Comparison of ENCODE assay signal across 8 cellular contexts in the genomic region with DNA sequence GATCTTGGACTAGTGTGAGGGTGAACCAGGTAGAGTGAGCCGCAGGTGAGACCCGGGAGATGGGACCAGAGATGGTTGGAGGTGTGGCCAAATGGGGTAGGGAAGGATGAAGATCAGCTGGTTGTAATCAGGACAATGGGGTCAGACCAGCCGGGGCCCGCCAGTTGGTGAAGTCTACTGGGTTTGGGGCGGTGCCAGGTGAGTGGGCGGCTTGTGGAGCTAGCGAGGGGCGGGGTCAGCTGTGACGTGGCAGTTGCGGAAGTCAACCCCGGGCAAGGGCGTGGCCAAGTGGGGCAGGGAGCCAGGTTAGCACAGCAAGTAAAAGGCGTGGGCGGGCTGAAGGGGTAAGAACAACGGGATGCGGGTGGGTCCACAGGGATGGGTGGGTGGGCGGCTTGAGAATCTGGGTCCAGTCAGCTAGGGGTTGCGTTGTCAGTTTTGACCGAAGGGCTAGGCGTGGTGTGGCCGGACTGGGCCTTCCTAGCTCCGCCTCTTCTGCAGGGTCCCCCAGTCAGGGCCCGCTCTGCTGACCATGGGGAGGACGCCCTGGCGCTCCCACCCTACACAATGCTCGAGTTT. TPM values are rescaled to one million over a fixed set of nuclear protein-coding genes. Genes with fewer than 3 reads are reported as not detected.
DNase-seq lines count a peak whose midpoint lies in the region; ATAC-seq, FAIRE-seq and TF ChIP-seq lines count a peak whose summit lies in the region.

No MANE protein-coding gene starts in this region.

- POLR2A ChIA-PET in A549 (lab: Yijun Ruan, JAX): interaction anchor here (0.6 to 1.3 kb wide), 2 partner anchors 24 to 26 kb away, joined by 3 to 6 read pairs; partner anchors contain the start of gene ALKBH5

- peaks cover 4% of the 10 kb centered on the region; the same call in 1 of the 2 replicates for H4K20me1 ChIP-seq in Karpas-422 (ENCODE audit: insufficient read depth, low read depth, low read length)

- H3K9ac ChIP-seq in Karpas-422 (ENCODE audit: low read length): peak overlapping the region; percentile 72

- CTCF ChIA-PET in A549 (lab: Yijun Ruan, JAX): interaction anchor here (1.0 kb wide), 1 partner anchor 17 kb away, joined by 3 read pairs; no protein-coding TSS in a partner anchor

- ATAC-seq in A549: peak; percentile 31 to 66; a peak in 5 of 6 replicates
- peak; percentile 53 for ATAC-seq in GM19035 (IDR thresholded peaks at IDR 0.05; ENCODE audit: unreplicated experiment)

- H3K9me3 ChIP-seq in A549: no peaks in the 10 kb centered on the region
- no peaks in the 10 kb centered on the region for H3K9me3 ChIP-seq in Karpas-422 (ENCODE audit: low read length)

- DNase-seq in A549 (ENCODE audit: low read depth in 1 of 2, low spot score in 1 of 2) (peak; percentile 74 to 84), Karpas-422 (peak; percentile 97), cerebellum (ENCODE audit: low spot score) (peak; percentile 46), kidney glomerular epithelial cell (lab: John Stamatoyannopoulos, UW) (peak; percentile 63), D341Med (ENCODE audit: low spot score) (no peak)
- DNase-seq in activated CD4-positive, alpha-beta T cell treated with anti-CD3 and anti-CD28 coated beads for 1 hour: peak; percentile 91
- peak; percentile 92 to 97 for DNase-seq in stimulated activated CD4-positive, alpha-beta T cell treated with anti-CD3 and anti-CD28 coated beads, Interleukin-1b, Interleukin-23, amount 100 ng/mL, for 4 hours (ENCODE audit: low read depth in 2 of 2)

- no peak for TF ChIP-seq EP300 in A549 (IDR thresholded peaks at IDR 0.05)

- H3K4me2 ChIP-seq in A549: peak overlapping the region; percentile 36
- peak overlapping the region; percentile 95 for H3K4me2 ChIP-seq in Karpas-422 (ENCODE audit: low read depth, low read length, poor library complexity, severe bottlenecking)

- H3K27me3 ChIP-seq in Karpas-422 (ENCODE audit: low read length): no peaks in the 10 kb centered on the region

- no peaks in the 10 kb centered on the region for H3K36me3 ChIP-seq in Karpas-422 (ENCODE audit: insufficient read depth, low read length)

- TF ChIP-seq CTCF in A549 (IDR thresholded peaks at IDR 0.05): no peak

- FAIRE-seq in A549 (lab: Jason Lieb, UNC): no peak

- TF ChIP-seq RAD21 in A549 (conservative IDR thresholded peaks at IDR 0.05 in 1 of 2, IDR thresholded peaks at IDR 0.05 in 1 of 2): no peak

- no peaks in the 10 kb centered on the region for H3K79me2 ChIP-seq in Karpas-422 (ENCODE audit: low read length)

- H3K4me3 ChIP-seq in A549 (peak overlapping the region; percentile 39), Karpas-422 (ENCODE audit: low read length) (peak overlapping the region; percentile 86)

- 54% methylated on average over 24 of the region's 26 CpGs for WGBS in A549 (ENCODE audit: missing lambda C conversion rate)

- H3K27ac ChIP-seq in A549: peak overlapping the region; percentile 49 to 77; a peak in 4 of 6 replicates
- no peak overlapping the region for H3K27ac ChIP-seq in Karpas-422 (ENCODE audit: low read length)

- TF ChIP-seq POLR2A in A549 (IDR thresholded peaks at IDR 0.05; ENCODE audit: low read length): no peak

- H3K4me1 ChIP-seq in A549: peaks cover 13% of the 10 kb centered on the region; the same call in 2 of the 3 replicates
- peaks cover 8% of the 10 kb centered on the region for H3K4me1 ChIP-seq in Karpas-422 (ENCODE audit: low read length)

- peak overlapping the region; percentile 76; the same call in 1 of the 2 replicates for H2AFZ ChIP-seq in Karpas-422 (ENCODE audit: low read length)

- H3K9me2 ChIP-seq in Karpas-422 (replicated peaks; ENCODE audit: insufficient read depth, low read length): no peaks in the 10 kb centered on the region

TF ChIP-seq in A549, 52 proteins besides CTCF, POLR2A, EP300 and RAD21:
- TF ChIP-seq CHD4 (IDR thresholded peaks at IDR 0.05; ENCODE audit: borderline replicate concordance) (no peak), EHMT2 (IDR thresholded peaks at IDR 0.05; ENCODE audit: low read depth) (no peak), ZFP36 (IDR thresholded peaks at IDR 0.05; ENCODE audit: borderline replicate concordance, partially characterized antibody) (no peak), GATA3 (IDR thresholded peaks at IDR 0.05; ENCODE audit: borderline replicate concordance) (no peak), KDM1A (IDR thresholded peaks at IDR 0.05; ENCODE audit: low read depth) (no peak), SMC3 (IDR thresholded peaks at IDR 0.05) (no peak), ESRRA (IDR thresholded peaks at IDR 0.05; ENCODE audit: borderline replicate concordance, low read length) (no peak), HMGXB4 (CRISPR knock-in tag; IDR thresholded peaks at IDR 0.05; ENCODE audit: borderline replicate concordance) (no peak), MAZ (IDR thresholded peaks at IDR 0.05; ENCODE audit: borderline replicate concordance, low read depth, low read length) (no peak), MAFK (IDR thresholded peaks at IDR 0.05; ENCODE audit: partially characterized antibody) (no peak)
- TF ChIP-seq, protein P1, sequence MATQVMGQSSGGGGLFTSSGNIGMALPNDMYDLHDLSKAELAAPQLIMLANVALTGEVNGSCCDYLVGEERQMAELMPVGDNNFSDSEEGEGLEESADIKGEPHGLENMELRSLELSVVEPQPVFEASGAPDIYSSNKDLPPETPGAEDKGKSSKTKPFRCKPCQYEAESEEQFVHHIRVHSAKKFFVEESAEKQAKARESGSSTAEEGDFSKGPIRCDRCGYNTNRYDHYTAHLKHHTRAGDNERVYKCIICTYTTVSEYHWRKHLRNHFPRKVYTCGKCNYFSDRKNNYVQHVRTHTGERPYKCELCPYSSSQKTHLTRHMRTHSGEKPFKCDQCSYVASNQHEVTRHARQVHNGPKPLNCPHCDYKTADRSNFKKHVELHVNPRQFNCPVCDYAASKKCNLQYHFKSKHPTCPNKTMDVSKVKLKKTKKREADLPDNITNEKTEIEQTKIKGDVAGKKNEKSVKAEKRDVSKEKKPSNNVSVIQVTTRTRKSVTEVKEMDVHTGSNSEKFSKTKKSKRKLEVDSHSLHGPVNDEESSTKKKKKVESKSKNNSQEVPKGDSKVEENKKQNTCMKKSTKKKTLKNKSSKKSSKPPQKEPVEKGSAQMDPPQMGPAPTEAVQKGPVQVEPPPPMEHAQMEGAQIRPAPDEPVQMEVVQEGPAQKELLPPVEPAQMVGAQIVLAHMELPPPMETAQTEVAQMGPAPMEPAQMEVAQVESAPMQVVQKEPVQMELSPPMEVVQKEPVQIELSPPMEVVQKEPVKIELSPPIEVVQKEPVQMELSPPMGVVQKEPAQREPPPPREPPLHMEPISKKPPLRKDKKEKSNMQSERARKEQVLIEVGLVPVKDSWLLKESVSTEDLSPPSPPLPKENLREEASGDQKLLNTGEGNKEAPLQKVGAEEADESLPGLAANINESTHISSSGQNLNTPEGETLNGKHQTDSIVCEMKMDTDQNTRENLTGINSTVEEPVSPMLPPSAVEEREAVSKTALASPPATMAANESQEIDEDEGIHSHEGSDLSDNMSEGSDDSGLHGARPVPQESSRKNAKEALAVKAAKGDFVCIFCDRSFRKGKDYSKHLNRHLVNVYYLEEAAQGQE (IDR thresholded peaks at IDR 0.05): no peak
- TF ChIP-seq, protein P2, sequence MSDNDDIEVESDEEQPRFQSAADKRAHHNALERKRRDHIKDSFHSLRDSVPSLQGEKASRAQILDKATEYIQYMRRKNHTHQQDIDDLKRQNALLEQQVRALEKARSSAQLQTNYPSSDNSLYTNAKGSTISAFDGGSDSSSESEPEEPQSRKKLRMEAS (IDR thresholded peaks at IDR 0.05): no peak

RNA-seq across cellular contexts. Expression of gene ALKBH5, which starts 25.5 kb away (rescaled TPM):
- 99.2 and 105 TPM in 2 replicates for polyA plus RNA-seq in A549 (2011; rRNA removed)
- polyA plus RNA-seq in A549 (2012; cell fraction: cytosol; rRNA removed): 69.5 and 90.7 TPM in 2 replicates
- polyA plus RNA-seq in A549 (2012; cell fraction: nucleus; rRNA removed): 47.9 and 50.7 TPM in 2 replicates
- polyA plus RNA-seq in A549 (2017; fragmentation: RNase III; extraction: RNeasy Plus Mini Kit Qiagen cat#74134 plus additional on column Dnase treatment): 52.5 to 57.9 TPM (median 54.2 TPM) in 3 replicates
- 158 and 192 TPM in 2 replicates for polyA minus RNA-seq in A549 (2011; rRNA and poly(A)+ RNA removed)
- total RNA-seq in Karpas-422 (2014; rRNA removed; shearing (Covaris generic); ENCODE audit: low replicate concordance): 124 and 145 TPM in 2 replicates
- 53.4 TPM for total RNA-seq in cerebellum

RNA-seq across cellular contexts. Expression of gene MYO15A, which starts 49.6 kb away (rescaled TPM):
- polyA plus RNA-seq in A549 (2011; rRNA removed) (0.22 and 0.24 TPM in 2 replicates), A549 (2017; fragmentation: RNase III; extraction: RNeasy Plus Mini Kit Qiagen cat#74134 plus additional on column Dnase treatment) (0.07 to 0.36 TPM (median 0.26 TPM) in 3 replicates)
- 0.21 and 0.26 TPM in 2 replicates for polyA plus RNA-seq in A549 (2012; cell fraction: cytosol; rRNA removed)
- polyA plus RNA-seq in A549 (2012; cell fraction: nucleus; rRNA removed): 0.91 and 1.1 TPM in 2 replicates
- 0.19 and 0.25 TPM in 2 replicates for polyA minus RNA-seq in A549 (2011; rRNA and poly(A)+ RNA removed)
- total RNA-seq in Karpas-422 (2014; rRNA removed; shearing (Covaris generic); ENCODE audit: low replicate concordance): 0.11 and 1.3 TPM in 2 replicates
- 1.6 TPM for total RNA-seq in cerebellum
